Comparison of ENCODE assay signal across 15 cellular contexts in the genomic region with DNA sequence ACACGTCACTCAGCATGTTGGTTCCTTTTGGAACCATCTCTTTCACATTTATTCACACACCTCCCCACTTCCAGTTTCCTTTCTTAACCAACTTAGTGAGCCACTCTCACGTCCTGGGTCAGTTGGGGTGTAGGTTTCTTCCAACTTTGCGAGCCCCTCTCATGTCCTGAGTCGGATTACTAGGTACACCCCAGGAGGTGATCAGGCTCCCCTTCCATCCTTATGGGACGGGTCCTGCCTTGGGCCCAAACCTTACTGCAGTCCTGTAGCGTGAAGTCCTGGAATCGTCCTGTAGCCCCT. TPM values are rescaled to one million over a fixed set of nuclear protein-coding genes. Genes with fewer than 3 reads are reported as not detected.
A peak's percentile ranks its signal among the peaks of the same experiment; 100 is the strongest.
DNase-seq lines count a peak whose midpoint lies in the region; ATAC-seq, FAIRE-seq and TF ChIP-seq lines count a peak whose summit lies in the region.
"Had no signal": no experiment of that assay in that cellular context is flagged by ENCODE, and none has a peak within 500 bp of the region (broad histone marks: within the 10 kb centered on the region; RNA-seq: fewer than 3 reads in every experiment).

No MANE protein-coding gene starts in this region.

- peak overlapping the region; percentile 70 for H3K4me2 ChIP-seq in K562 (ENCODE audit: insufficient read depth, low read length)

- H4K20me1 ChIP-seq in K562 (replicated peaks; ENCODE audit: control insufficient read depth, insufficient read depth, low read length), result no peaks in the 10 kb centered on the region

- H3K27me3 Mint-ChIP-seq in MCF 10A (ENCODE audit: insufficient read depth, unreplicated experiment) (no peaks in the 10 kb centered on the region), T-cell (no peaks in the 10 kb centered on the region)

- H3K27ac Mint-ChIP-seq in MCF 10A (ENCODE audit: low read depth, unreplicated experiment) (no peak overlapping the region), T-cell (no peak overlapping the region)

- H3K4me3 Mint-ChIP-seq in MCF 10A (ENCODE audit: unreplicated experiment) (no peak overlapping the region), T-cell (no peak overlapping the region)

- DNase-seq in breast epithelium (ENCODE audit: low spot score in 2 of 2), result no peak
- no peak for DNase-seq in MCF 10A (ENCODE audit: unreplicated experiment)
- DNase-seq in K562 (ENCODE audit: extremely low read depth in 1 of 4, low spot score in 3 of 4), result no peak
- DNase-seq in cortex of kidney (lab: John Stamatoyannopoulos, UW), result no peak
- DNase-seq in ACHN, result no peak
- no peak for DNase-seq in T-cell
- DNase-seq: activated CD4-positive, CD25-positive, alpha-beta regulatory T cell treated with anti-CD3 and anti-CD28 coated beads, Interleukin-2, amount 50 U/mL, for 72 hours; COR-L47; NCI-H1930; Peyer's patch; stimulated activated naive CD8-positive, alpha-beta T cell treated with anti-CD3 and anti-CD28 coated beads, Interleukin-15, Interleukin-2, amounts not matched to agents 100 U/mL and 50 U/mL, for 24 hours had no signal

- BruUV-seq in MCF 10A (replicated peaks; lab: Mats Ljungman, UMichigan) (no TSS peak), K562 (replicated peaks; lab: Mats Ljungman, UMichigan) (no TSS peak)

- peaks cover 9 to 16% of the 10 kb centered on the region in 2 donors for H3K9me3 ChIP-seq in breast epithelium
- peaks cover 66% of the 10 kb centered on the region for H3K9me3 ChIP-seq in K562 (replicated peaks; ENCODE audit: control insufficient read depth, insufficient read depth, low read depth, low read length)
- peaks cover 14% of the 10 kb centered on the region for H3K9me3 ChIP-seq in neutrophil
- H3K9me3 ChIP-seq in thymus (ENCODE audit: control insufficient read depth), result peaks cover 11% of the 10 kb centered on the region

- CTCF ChIA-PET in MCF 10A (lab: Yijun Ruan, JAX), result no interaction called here
- CTCF ChIA-PET in K562 (lab: Yijun Ruan, JAX; ENCODE audit: low intra/inter-chr PET ratio), result no interaction called here
- CTCF ChIA-PET in T-cell (lab: Charles Lee), result no interaction called here

- ATAC-seq in K562, result no peak
- no peak for ATAC-seq in T-cell (replicated peaks in 1 of 4)
- ATAC-seq: stimulated activated naive CD8-positive, alpha-beta T cell treated with anti-CD3 and anti-CD28 coated beads, Interleukin-15, Interleukin-2, amounts not matched to agents 100 U/mL and 50 U/mL, for 24 hours had no signal

- H2AFZ ChIP-seq in K562 (ENCODE audit: low read depth, low read length), result no peak overlapping the region

- no peaks in the 10 kb centered on the region for H3K9me1 ChIP-seq in K562 (ENCODE audit: control insufficient read depth, insufficient read depth, low read length)

- no peaks in the 10 kb centered on the region for H3K27me3 ChIP-seq in breast epithelium
- H3K27me3 ChIP-seq in K562 (ENCODE audit: control insufficient read depth in 2 of 2, insufficient read depth in 2 of 2, low read length in 2 of 2), result no peaks in the 10 kb centered on the region
- H3K27me3 ChIP-seq in neutrophil, result no peaks in the 10 kb centered on the region
- H3K27me3 ChIP-seq in thymus (ENCODE audit: control insufficient read depth, insufficient read depth), result no peaks in the 10 kb centered on the region
- H3K27me3 ChIP-seq: Peyer's patch had no signal

- peaks cover 5% of the 10 kb centered on the region for H3K4me1 Mint-ChIP-seq in MCF 10A (ENCODE audit: insufficient read depth, unreplicated experiment)
- H3K4me1 Mint-ChIP-seq in T-cell, result peaks cover 15 to 27% (median 19%) of the 10 kb centered on the region in 3 donors

- no peak for FAIRE-seq in K562 (lab: Jason Lieb, UNC)
- FAIRE-seq: GM19239 had no signal

- peak overlapping the region in 1 of 3 donors; percentile 19 for H3K4me3 ChIP-seq in breast epithelium
- H3K4me3 ChIP-seq in K562, result peak overlapping the region; percentile 3; the same call in 1 of the 2 replicates
- peak overlapping the region in 1 of 2 experiments; percentile 25 for H3K4me3 ChIP-seq in neutrophil (ENCODE audit: low read depth in 1 of 2, low read length in 1 of 2)
- no peak overlapping the region for H3K4me3 ChIP-seq in thymus (ENCODE audit: low read length)
- H3K4me3 ChIP-seq: Peyer's patch had no signal

- TF ChIP-seq CTCF in breast epithelium (IDR thresholded peaks at IDR 0.05), result no peak
- TF ChIP-seq CTCF in MCF 10A (IDR thresholded peaks at IDR 0.05; ENCODE audit: unreplicated experiment), result no peak
- TF ChIP-seq CTCF in K562 (IDR thresholded peaks at IDR 0.05 in 2 of 3, conservative IDR thresholded peaks at IDR 0.05 in 1 of 3; ENCODE audit: insufficient read depth in 2 of 3, low read depth in 1 of 3, low read length in 3 of 3), result no peak
- TF ChIP-seq CTCF in neutrophil (IDR thresholded peaks at IDR 0.05), result no peak

- TF ChIP-seq POLR2A in breast epithelium (IDR thresholded peaks at IDR 0.05) (no peak), K562 (conservative IDR thresholded peaks at IDR 0.05) (0 out of 2 replicates have a peak, but pooled peaks have one; percentile 23)

- H3K36me3 Mint-ChIP-seq in MCF 10A (ENCODE audit: insufficient read depth, unreplicated experiment) (peaks cover 31% of the 10 kb centered on the region), T-cell (peaks cover 63% of the 10 kb centered on the region)

- TF ChIP-seq EP300 in K562 (IDR thresholded peaks at IDR 0.05; ENCODE audit: low read length), result no peak

- intact Hi-C loops in breast epithelium (cut with DNase I; ENCODE audit: low total_unique reads), result no loop called here
- intact Hi-C loops in MCF 10A (cut with micrococcal nuclease), result no loop called here
- intact Hi-C loops in K562 (cut with micrococcal nuclease), result loop anchor here (5.0 kb wide), 2 partner anchors 47 to 97 kb away; partner anchors contain the start of gene ZNF273

- TF ChIP-seq RAD21 in K562 (CRISPR knock-in tag; conservative IDR thresholded peaks at IDR 0.05 in 1 of 2, IDR thresholded peaks at IDR 0.05 in 1 of 2), result no peak

- peak overlapping the region in 1 of 2 experiments; percentile 73; a peak in 1 of 4 replicates for H3K9ac ChIP-seq in K562 (ENCODE audit: insufficient read depth in 1 of 2, low read depth in 2 of 2, low read length in 2 of 2)

- H3K27ac ChIP-seq in breast epithelium (peak overlapping the region; percentile 91 to 93), K562 (ENCODE audit: extremely low read depth, low read depth, low read length) (peak overlapping the region; percentile 96), neutrophil (peak overlapping the region; percentile 96), thymus (ENCODE audit: low read depth) (peak overlapping the region; percentile 15)
- H3K27ac ChIP-seq: 22Rv1, Peyer's patch had no signal

- H3K4me1 ChIP-seq in breast epithelium (no peaks in the 10 kb centered on the region), K562 (replicated peaks in 1 of 2; ENCODE audit: control insufficient read depth in 2 of 2, insufficient read depth in 2 of 2, low read length in 2 of 2) (peaks cover 19 to 41% of the 10 kb centered on the region in 2 experiments; a peak in 4 of 5 replicates), neutrophil (ENCODE audit: control insufficient read depth in 1 of 2, insufficient read depth in 1 of 2, low read depth in 1 of 2, low read length in 1 of 2) (peaks cover 37 to 56% of the 10 kb centered on the region in 2 experiments), thymus (ENCODE audit: control insufficient read depth, insufficient read depth, low read length) (no peaks in the 10 kb centered on the region)
- H3K4me1 ChIP-seq: Peyer's patch had no signal

- WGBS in K562 (ENCODE audit: insufficient coverage, low coverage, missing lambda C conversion rate), result 83% methylated on average over 7 of the region's 7 CpGs
- 98% methylated on average over 7 of the region's 7 CpGs for WGBS in thymus

- in situ Hi-C loops in K562 (cut with MboI), result no loop called here
- in situ Hi-C loops in ACHN (cut with HindIII; ENCODE audit: low pct_ligation_motif_present, low pct_unique_long_range_greater_than_20kb, low sequenced_read_pairs), result no loop called here

- H3K36me3 ChIP-seq in breast epithelium (no peaks in the 10 kb centered on the region), K562 (ENCODE audit: control insufficient read depth, insufficient read depth, low read length) (peaks cover 45% of the 10 kb centered on the region), neutrophil (peaks cover 18% of the 10 kb centered on the region), thymus (ENCODE audit: control insufficient read depth, insufficient read depth) (peaks cover 29% of the 10 kb centered on the region)

- peaks cover 59% of the 10 kb centered on the region for H3K79me2 ChIP-seq in K562 (ENCODE audit: control insufficient read depth, insufficient read depth, low read length)

- peaks cover 38% of the 10 kb centered on the region for H3K9me3 Mint-ChIP-seq in MCF 10A (ENCODE audit: unreplicated experiment)
- H3K9me3 Mint-ChIP-seq in T-cell, result peaks cover 15 to 52% (median 45%) of the 10 kb centered on the region in 3 donors

- POLR2A ChIA-PET in MCF 10A (lab: Yijun Ruan, JAX) (no interaction called here), K562 (lab: Yijun Ruan, JAX) (no interaction called here), T-cell (lab: Charles Lee) (no interaction called here)

RNA-seq across cellular contexts. Expression of gene ERV3-1, which starts 7.7 kb away (rescaled TPM):
- total RNA-seq in breast epithelium, result 10 to 100 TPM; 52.4 to 92.8 (median 66.9) TPM
- 7.6 and 11.2 TPM in 2 replicates for total RNA-seq in MCF 10A (2022)
- 63.4 and 111 TPM in 2 replicates for total RNA-seq in K562 (2011; cell fraction: chromatin; rRNA removed; ENCODE audit: low replicate concordance)
- 46.4 and 53.8 TPM in 2 replicates for total RNA-seq in K562 (2011; cell fraction: nucleolus; rRNA removed)
- total RNA-seq in K562 (2011; cell fraction: nucleoplasm; rRNA removed), result 86.2 and 152 TPM in 2 replicates
- total RNA-seq in K562 (2014; rRNA removed), result 13.9 and 15.6 TPM in 2 replicates
- total RNA-seq in K562 (2014; rRNA removed; fragmentation: Illumina TruSeq; extraction: Trizol), result 22.0 TPM in 2 replicates
- 21.2 and 23.6 TPM in 2 replicates for total RNA-seq in K562 (2015; rRNA removed; fragmentation: Illumina TruSeq; extraction: Trizol)
- total RNA-seq in K562 (2021), result 15.7 and 18.4 TPM in 2 replicates
- polyA plus RNA-seq in K562 (2011; rRNA removed), result 27.2 and 30.0 TPM in 2 replicates
- polyA plus RNA-seq in K562 (2011; cell fraction: cytosol; rRNA removed), result 6.5 and 14.5 TPM in 2 replicates
- 77.7 and 109 TPM in 2 replicates for polyA plus RNA-seq in K562 (2011; cell fraction: nucleus; rRNA removed)
- polyA plus RNA-seq in K562 (2012), result 15.4 and 70.9 TPM in 2 replicates
- polyA plus RNA-seq in K562 (2014; fragmentation: Illumina TruSeq; extraction: Trizol), result 22.0 and 25.6 TPM in 2 replicates
- 10 to 100 TPM; 10.2 to 13.7 TPM for polyA plus RNA-seq in K562 (2014; fragmentation: Nextera tagmentation; extraction: Ambion mirVana)
- 24.2 and 27.5 TPM in 2 replicates for polyA plus RNA-seq in K562 (2014; rRNA removed)
- 27.6 and 30.0 TPM in 2 replicates for polyA minus RNA-seq in K562 (2011; rRNA and poly(A)+ RNA removed)
- 12.8 and 14.7 TPM in 2 replicates for polyA minus RNA-seq in K562 (2011; cell fraction: cytosol; rRNA and poly(A)+ RNA removed)
- 61.4 and 77.4 TPM in 2 replicates for polyA minus RNA-seq in K562 (2011; cell fraction: nucleus; rRNA and poly(A)+ RNA removed)
- polyA plus RNA-seq in thymus, result 7.7 TPM
- total RNA-seq in T-cell, result 10 to 100 TPM in 3 of 5 donors, 1 to 10 TPM in 2; 9.5 to 15.9 (median 12.0) TPM

RNA-seq across cellular contexts. Expression of gene ZNF117, which starts 8.0 kb away (rescaled TPM):
- 10 to 100 TPM; 37.4 to 49.1 (median 43.6) TPM for total RNA-seq in breast epithelium
- 3.2 and 4.8 TPM in 2 replicates for total RNA-seq in MCF 10A (2022)
- 13.4 and 57.5 TPM in 2 replicates for total RNA-seq in K562 (2011; cell fraction: chromatin; rRNA removed; ENCODE audit: low replicate concordance)
- total RNA-seq in K562 (2011; cell fraction: nucleolus; rRNA removed), result 6.2 and 10.7 TPM in 2 replicates
- 23.7 and 38.9 TPM in 2 replicates for total RNA-seq in K562 (2011; cell fraction: nucleoplasm; rRNA removed)
- total RNA-seq in K562 (2014; rRNA removed), result 6.3 and 6.7 TPM in 2 replicates
- 15.5 and 17.4 TPM in 2 replicates for total RNA-seq in K562 (2014; rRNA removed; fragmentation: Illumina TruSeq; extraction: Trizol)
- total RNA-seq in K562 (2015; rRNA removed; fragmentation: Illumina TruSeq; extraction: Trizol), result 16.4 and 18.9 TPM in 2 replicates
- total RNA-seq in K562 (2021), result 8.5 and 9.3 TPM in 2 replicates
- 14.4 and 17.8 TPM in 2 replicates for polyA plus RNA-seq in K562 (2011; rRNA removed)
- polyA plus RNA-seq in K562 (2011; cell fraction: cytosol; rRNA removed), result 0.88 and 2.7 TPM in 2 replicates
- 24.7 and 26.3 TPM in 2 replicates for polyA plus RNA-seq in K562 (2011; cell fraction: nucleus; rRNA removed)
- polyA plus RNA-seq in K562 (2012), result 7.3 and 50.4 TPM in 2 replicates
- 13.3 and 17.6 TPM in 2 replicates for polyA plus RNA-seq in K562 (2014; fragmentation: Illumina TruSeq; extraction: Trizol)
- 1 to 10 TPM; 2.5 to 3.7 TPM for polyA plus RNA-seq in K562 (2014; fragmentation: Nextera tagmentation; extraction: Ambion mirVana)
- 12.8 and 14.1 TPM in 2 replicates for polyA plus RNA-seq in K562 (2014; rRNA removed)
- polyA minus RNA-seq in K562 (2011; rRNA and poly(A)+ RNA removed), result 13.7 and 17.5 TPM in 2 replicates
- polyA minus RNA-seq in K562 (2011; cell fraction: cytosol; rRNA and poly(A)+ RNA removed), result 2.5 and 3.2 TPM in 2 replicates
- polyA minus RNA-seq in K562 (2011; cell fraction: nucleus; rRNA and poly(A)+ RNA removed), result 18.8 and 29.1 TPM in 2 replicates
- polyA plus RNA-seq in thymus, result 14.6 TPM
- total RNA-seq in T-cell, result 1 to 10 TPM; 1.0 to 3.8 (median 2.7) TPM

Comparison
In these comparisons a context has a peak if more than half of its experiments do, and no peak if none do; other contexts are left out.
1. H3K27ac ChIP-seq: peak in every context shown above with its lines; median percentile 96 in K562; 96 in neutrophil; 92 in breast epithelium; 15 in thymus.